1 cellular context compared by ENCODE assay signal in genomic region chr2:158191076-158191566, GRCh38.
TF ChIP-seq lines count a peak whose summit lies in the region.

No MANE protein-coding gene starts in this region.

TF ChIP-seq in HepG2, 621 proteins besides CTCF, POLR2A, EP300 and RAD21 (continued from another document and continues in another):
- TF ChIP-seq CHCHD3 (CRISPR knock-in tag; IDR thresholded peaks at IDR 0.05) (no peak), U2AF1 (optimal IDR thresholded peaks at IDR 0.05; ENCODE audit: low read depth, low read length) (no peak), HDAC2 (CRISPR knock-in tag; IDR thresholded peaks at IDR 0.05) (peak; percentile 78), PRDM15 (CRISPR knock-in tag; IDR thresholded peaks at IDR 0.05) (no peak), RELA (CRISPR knock-in tag; IDR thresholded peaks at IDR 0.05) (no peak), SKI (IDR thresholded peaks at IDR 0.05; ENCODE audit: partially characterized antibody) (peak; percentile 15), ZC3H4 (CRISPR knock-in tag; IDR thresholded peaks at IDR 0.05; ENCODE audit: borderline replicate concordance) (no peak), FOXJ3 (CRISPR knock-in tag; IDR thresholded peaks at IDR 0.05; ENCODE audit: borderline replicate concordance) (peak; percentile 90; the same call in 1 of the 2 replicates), BRCA1 (CRISPR knock-in tag; IDR thresholded peaks at IDR 0.05) (0 out of 2 replicates have a peak, but pooled peaks have one; percentile 37), GATAD1 (CRISPR knock-in tag; IDR thresholded peaks at IDR 0.05) (no peak), RBFOX2 (IDR thresholded peaks at IDR 0.05; ENCODE audit: low read depth, low read length) (peak; percentile 63), ZNF432 (CRISPR knock-in tag; IDR thresholded peaks at IDR 0.05; ENCODE audit: borderline replicate concordance) (no peak), ZSCAN31 (CRISPR knock-in tag; IDR thresholded peaks at IDR 0.05; ENCODE audit: low read depth) (no peak), POGZ (CRISPR knock-in tag; IDR thresholded peaks at IDR 0.05) (0 out of 2 replicates have a peak, but pooled peaks have one; percentile 46), ZSCAN30 (CRISPR knock-in tag; IDR thresholded peaks at IDR 0.05) (no peak), YY1 (IDR thresholded peaks at IDR 0.05; ENCODE audit: insufficient read depth, insufficient replicate concordance, low read depth, low read length) (peak; percentile 36), MYNN (CRISPR knock-in tag; IDR thresholded peaks at IDR 0.05; ENCODE audit: low read depth) (no peak), TAF15 (IDR thresholded peaks at IDR 0.05; ENCODE audit: low read depth, low read length, poor library complexity, severe bottlenecking) (no peak), KLF12 (CRISPR knock-in tag; IDR thresholded peaks at IDR 0.05; ENCODE audit: borderline replicate concordance) (no peak), SP5 (CRISPR knock-in tag; IDR thresholded peaks at IDR 0.05; ENCODE audit: borderline replicate concordance, low read depth) (peak; percentile 83), NR2C2 (CRISPR knock-in tag; IDR thresholded peaks at IDR 0.05; ENCODE audit: borderline replicate concordance) (no peak), MIER3 (CRISPR knock-in tag; IDR thresholded peaks at IDR 0.05; ENCODE audit: borderline replicate concordance) (no peak; the same call in 1 of the 2 replicates), ELF1 (CRISPR knock-in tag; IDR thresholded peaks at IDR 0.05) (0 out of 2 replicates have a peak, but pooled peaks have one; percentile 9), NR2F1 (CRISPR knock-in tag; IDR thresholded peaks at IDR 0.05) (peak in 1 of 2 experiments; percentile 18; a peak in 1 of 4 replicates), RAD51 (IDR thresholded peaks at IDR 0.05; ENCODE audit: borderline replicate concordance) (no peak), ZNF446 (CRISPR knock-in tag; IDR thresholded peaks at IDR 0.05) (no peak), ZNF235 (CRISPR knock-in tag; IDR thresholded peaks at IDR 0.05; ENCODE audit: borderline replicate concordance) (no peak), ZNF713 (CRISPR knock-in tag; IDR thresholded peaks at IDR 0.05) (no peak), TCF12 (IDR thresholded peaks at IDR 0.05) (no peak), TCF12 (CRISPR knock-in tag; IDR thresholded peaks at IDR 0.05) (no peak), ZBTB44 (CRISPR knock-in tag; IDR thresholded peaks at IDR 0.05) (no peak), HMG20B (CRISPR knock-in tag; conservative IDR thresholded peaks at IDR 0.05) (peak; percentile 70; the same call in 1 of the 2 replicates), ELK4 (CRISPR knock-in tag; IDR thresholded peaks at IDR 0.05; ENCODE audit: borderline replicate concordance) (no peak), ZC3H13 (CRISPR knock-in tag; IDR thresholded peaks at IDR 0.05) (no peak), HMGA1 (CRISPR knock-in tag; conservative IDR thresholded peaks at IDR 0.05) (no peak), PRDM10 (CRISPR knock-in tag; IDR thresholded peaks at IDR 0.05; ENCODE audit: low read depth) (no peak)
- TF ChIP-seq, protein P1, sequence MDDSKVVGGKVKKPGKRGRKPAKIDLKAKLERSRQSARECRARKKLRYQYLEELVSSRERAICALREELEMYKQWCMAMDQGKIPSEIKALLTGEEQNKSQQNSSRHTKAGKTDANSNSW (CRISPR knock-in tag; IDR thresholded peaks at IDR 0.05; ENCODE audit: borderline replicate concordance) = no peak
- TF ChIP-seq, protein P2, sequence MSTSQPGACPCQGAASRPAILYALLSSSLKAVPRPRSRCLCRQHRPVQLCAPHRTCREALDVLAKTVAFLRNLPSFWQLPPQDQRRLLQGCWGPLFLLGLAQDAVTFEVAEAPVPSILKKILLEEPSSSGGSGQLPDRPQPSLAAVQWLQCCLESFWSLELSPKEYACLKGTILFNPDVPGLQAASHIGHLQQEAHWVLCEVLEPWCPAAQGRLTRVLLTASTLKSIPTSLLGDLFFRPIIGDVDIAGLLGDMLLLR (CRISPR knock-in tag; IDR thresholded peaks at IDR 0.05) = no peak
- TF ChIP-seq, protein P3, sequence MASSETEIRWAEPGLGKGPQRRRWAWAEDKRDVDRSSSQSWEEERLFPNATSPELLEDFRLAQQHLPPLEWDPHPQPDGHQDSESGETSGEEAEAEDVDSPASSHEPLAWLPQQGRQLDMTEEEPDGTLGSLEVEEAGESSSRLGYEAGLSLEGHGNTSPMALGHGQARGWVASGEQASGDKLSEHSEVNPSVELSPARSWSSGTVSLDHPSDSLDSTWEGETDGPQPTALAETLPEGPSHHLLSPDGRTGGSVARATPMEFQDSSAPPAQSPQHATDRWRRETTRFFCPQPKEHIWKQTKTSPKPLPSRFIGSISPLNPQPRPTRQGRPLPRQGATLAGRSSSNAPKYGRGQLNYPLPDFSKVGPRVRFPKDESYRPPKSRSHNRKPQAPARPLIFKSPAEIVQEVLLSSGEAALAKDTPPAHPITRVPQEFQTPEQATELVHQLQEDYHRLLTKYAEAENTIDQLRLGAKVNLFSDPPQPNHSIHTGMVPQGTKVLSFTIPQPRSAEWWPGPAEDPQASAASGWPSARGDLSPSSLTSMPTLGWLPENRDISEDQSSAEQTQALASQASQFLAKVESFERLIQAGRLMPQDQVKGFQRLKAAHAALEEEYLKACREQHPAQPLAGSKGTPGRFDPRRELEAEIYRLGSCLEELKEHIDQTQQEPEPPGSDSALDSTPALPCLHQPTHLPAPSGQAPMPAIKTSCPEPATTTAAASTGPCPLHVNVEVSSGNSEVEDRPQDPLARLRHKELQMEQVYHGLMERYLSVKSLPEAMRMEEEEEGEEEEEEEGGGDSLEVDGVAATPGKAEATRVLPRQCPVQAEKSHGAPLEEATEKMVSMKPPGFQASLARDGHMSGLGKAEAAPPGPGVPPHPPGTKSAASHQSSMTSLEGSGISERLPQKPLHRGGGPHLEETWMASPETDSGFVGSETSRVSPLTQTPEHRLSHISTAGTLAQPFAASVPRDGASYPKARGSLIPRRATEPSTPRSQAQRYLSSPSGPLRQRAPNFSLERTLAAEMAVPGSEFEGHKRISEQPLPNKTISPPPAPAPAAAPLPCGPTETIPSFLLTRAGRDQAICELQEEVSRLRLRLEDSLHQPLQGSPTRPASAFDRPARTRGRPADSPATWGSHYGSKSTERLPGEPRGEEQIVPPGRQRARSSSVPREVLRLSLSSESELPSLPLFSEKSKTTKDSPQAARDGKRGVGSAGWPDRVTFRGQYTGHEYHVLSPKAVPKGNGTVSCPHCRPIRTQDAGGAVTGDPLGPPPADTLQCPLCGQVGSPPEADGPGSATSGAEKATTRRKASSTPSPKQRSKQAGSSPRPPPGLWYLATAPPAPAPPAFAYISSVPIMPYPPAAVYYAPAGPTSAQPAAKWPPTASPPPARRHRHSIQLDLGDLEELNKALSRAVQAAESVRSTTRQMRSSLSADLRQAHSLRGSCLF (CRISPR knock-in tag; IDR thresholded peaks at IDR 0.05; ENCODE audit: borderline replicate concordance) = no peak
- TF ChIP-seq, protein P4, sequence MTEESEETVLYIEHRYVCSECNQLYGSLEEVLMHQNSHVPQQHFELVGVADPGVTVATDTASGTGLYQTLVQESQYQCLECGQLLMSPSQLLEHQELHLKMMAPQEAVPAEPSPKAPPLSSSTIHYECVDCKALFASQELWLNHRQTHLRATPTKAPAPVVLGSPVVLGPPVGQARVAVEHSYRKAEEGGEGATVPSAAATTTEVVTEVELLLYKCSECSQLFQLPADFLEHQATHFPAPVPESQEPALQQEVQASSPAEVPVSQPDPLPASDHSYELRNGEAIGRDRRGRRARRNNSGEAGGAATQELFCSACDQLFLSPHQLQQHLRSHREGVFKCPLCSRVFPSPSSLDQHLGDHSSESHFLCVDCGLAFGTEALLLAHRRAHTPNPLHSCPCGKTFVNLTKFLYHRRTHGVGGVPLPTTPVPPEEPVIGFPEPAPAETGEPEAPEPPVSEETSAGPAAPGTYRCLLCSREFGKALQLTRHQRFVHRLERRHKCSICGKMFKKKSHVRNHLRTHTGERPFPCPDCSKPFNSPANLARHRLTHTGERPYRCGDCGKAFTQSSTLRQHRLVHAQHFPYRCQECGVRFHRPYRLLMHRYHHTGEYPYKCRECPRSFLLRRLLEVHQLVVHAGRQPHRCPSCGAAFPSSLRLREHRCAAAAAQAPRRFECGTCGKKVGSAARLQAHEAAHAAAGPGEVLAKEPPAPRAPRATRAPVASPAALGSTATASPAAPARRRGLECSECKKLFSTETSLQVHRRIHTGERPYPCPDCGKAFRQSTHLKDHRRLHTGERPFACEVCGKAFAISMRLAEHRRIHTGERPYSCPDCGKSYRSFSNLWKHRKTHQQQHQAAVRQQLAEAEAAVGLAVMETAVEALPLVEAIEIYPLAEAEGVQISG (CRISPR knock-in tag; IDR thresholded peaks at IDR 0.05) = no peak
- TF ChIP-seq, protein P5, sequence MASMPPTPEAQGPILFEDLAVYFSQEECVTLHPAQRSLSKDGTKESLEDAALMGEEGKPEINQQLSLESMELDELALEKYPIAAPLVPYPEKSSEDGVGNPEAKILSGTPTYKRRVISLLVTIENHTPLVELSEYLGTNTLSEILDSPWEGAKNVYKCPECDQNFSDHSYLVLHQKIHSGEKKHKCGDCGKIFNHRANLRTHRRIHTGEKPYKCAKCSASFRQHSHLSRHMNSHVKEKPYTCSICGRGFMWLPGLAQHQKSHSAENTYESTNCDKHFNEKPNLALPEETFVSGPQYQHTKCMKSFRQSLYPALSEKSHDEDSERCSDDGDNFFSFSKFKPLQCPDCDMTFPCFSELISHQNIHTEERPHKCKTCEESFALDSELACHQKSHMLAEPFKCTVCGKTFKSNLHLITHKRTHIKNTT (CRISPR knock-in tag; IDR thresholded peaks at IDR 0.05) = no peak
